ENCODE assay signal across 9 cellular contexts in genomic region chr2:27720004-27720551, GRCh38. TPM values are rescaled to one million over a fixed set of nuclear protein-coding genes. Genes with fewer than 3 reads are reported as not detected.
DNase-seq lines count a peak whose midpoint lies in the region; ATAC-seq and TF ChIP-seq lines count a peak whose summit lies in the region.
"Had no signal": no experiment of that assay in that cellular context is flagged by ENCODE, and none has a peak within 500 bp of the region (broad histone marks: within the 10 kb centered on the region; RNA-seq: fewer than 3 reads in every experiment).

No MANE protein-coding gene starts in this region.

- H3K4me1 ChIP-seq in heart left ventricle = peaks cover 0 to 66% (median 36%) of the 10 kb centered on the region in 12 donors
- H3K4me1 ChIP-seq in right atrium auricular region = peaks cover 0 to 69% of the 10 kb centered on the region in 2 donors

- H3K27ac ChIP-seq in heart left ventricle = peak overlapping the region in 7 of 12 donors; percentile 41 to 84 (median 73)
- H3K27ac ChIP-seq in right atrium auricular region = peak overlapping the region; percentile 75 to 88
- H3K27ac ChIP-seq: right lobe of liver had no signal

- H3K9me3 ChIP-seq in heart left ventricle (no peaks in the 10 kb centered on the region), right atrium auricular region (no peaks in the 10 kb centered on the region)
- H3K9me3 ChIP-seq: right lobe of liver had no signal

- DNase-seq in heart left ventricle (peak in 1 of 5 donors; percentile 77), cardiac septum (ENCODE audit: low spot score) (no peak), right atrium auricular region (ENCODE audit: low spot score) (no peak), NCI-H82 treated with DMSO at 0.1 percent for 48 hours (lab: John Stamatoyannopoulos, UW; ENCODE audit: unreplicated experiment) (no peak), GM20000 (ENCODE audit: low spot score) (no peak)
- peak; percentile 75 for DNase-seq in activated CD8-positive, alpha-beta memory T cell treated with anti-CD3 and anti-CD28 coated beads for 24 hours
- peak; percentile 73 for DNase-seq in stimulated activated CD8-positive, alpha-beta memory T cell treated with anti-CD3 and anti-CD28 coated beads, Interleukin-4, amount 100 ng/mL, for 48 hours
- DNase-seq: right lobe of liver had no signal

- no peak overlapping the region for H3K4me3 ChIP-seq in heart left ventricle
- no peak overlapping the region for H3K4me3 ChIP-seq in right atrium auricular region
- H3K4me3 ChIP-seq: right lobe of liver had no signal

- TF ChIP-seq CTCF in heart left ventricle (IDR thresholded peaks at IDR 0.05) (no peak), right atrium auricular region (IDR thresholded peaks at IDR 0.05) (no peak), GM20000 (IDR thresholded peaks at IDR 0.05; ENCODE audit: extremely low read depth, missing control alignments) (no peak)

- no peaks in the 10 kb centered on the region for H3K36me3 ChIP-seq in heart left ventricle
- H3K36me3 ChIP-seq in right atrium auricular region = no peaks in the 10 kb centered on the region
- H3K36me3 ChIP-seq: right lobe of liver had no signal

- WGBS in heart left ventricle, 4 donors = 28 to 47% (median 39%) methylated on average over 5 to 7 of the region's 7 CpGs

- TF ChIP-seq POLR2A in heart left ventricle (IDR thresholded peaks at IDR 0.05) = no peak

- intact Hi-C loops in heart left ventricle (cut with DNase I) = loop anchor here (5.0 to 10.0 kb wide), 8 partner anchors 52 to 677 kb away; partner anchors contain the start of genes FOSL2 (in 5 of the 10), MRPL33 (in 3 of the 10), BABAM2 (in 1 of the 10) and RBKS (in 1 of the 10)
- intact Hi-C loops in cardiac septum (cut with DNase I) = no loop called here

- H3K27me3 ChIP-seq in heart left ventricle (peaks cover 0 to 4% (median 0%) of the 10 kb centered on the region in 9 donors), right atrium auricular region (no peaks in the 10 kb centered on the region)
- H3K27me3 ChIP-seq: right lobe of liver had no signal

- peak in 2 of 4 donors; percentile 36 to 39 for ATAC-seq in heart left ventricle
- ATAC-seq in HG03025 (IDR thresholded peaks at IDR 0.05; ENCODE audit: low FRiP score, unreplicated experiment) = no peak

RNA-seq across cellular contexts. Expression of gene MRPL33, which starts 51.4 kb away (rescaled TPM):
- 100 to 1,000 TPM; 163 to 503 (median 305) TPM for total RNA-seq in heart left ventricle
- polyA plus RNA-seq in heart left ventricle = 100 to 1,000 TPM; 177 to 901 TPM
- 258 TPM for total RNA-seq in cardiac septum
- total RNA-seq in right atrium auricular region = 100 to 1,000 TPM; 270 to 370 TPM

RNA-seq across cellular contexts. Expression of gene SLC4A1AP, which starts 56.4 kb away (rescaled TPM):
- total RNA-seq in heart left ventricle (10 to 100 TPM; 19.2 to 25.6 (median 22.4) TPM), cardiac septum (23.4 TPM), right atrium auricular region (10 to 100 TPM; 18.0 to 18.2 TPM)
- 10 to 100 TPM; 14.9 to 27.8 TPM for polyA plus RNA-seq in heart left ventricle

RNA-seq across cellular contexts. Expression of gene SUPT7L, which starts 56.7 kb away (rescaled TPM):
- total RNA-seq in heart left ventricle (10 to 100 TPM; 18.6 to 29.5 (median 27.0) TPM), cardiac septum (25.4 TPM), right atrium auricular region (10 to 100 TPM; 16.1 to 25.0 TPM)
- polyA plus RNA-seq in heart left ventricle = 10 to 100 TPM; 21.0 to 22.4 TPM

Comparison
In these comparisons a context has a peak if more than half of its experiments do, and no peak if none do; other contexts are left out.
1. DNase-seq: peak in activated CD8-positive, alpha-beta memory T cell treated with anti-CD3 and anti-CD28 coated beads for 24 hours (single experiment) and stimulated activated CD8-positive, alpha-beta memory T cell treated with anti-CD3 and anti-CD28 coated beads, Interleukin-4, amount 100 ng/mL, for 48 hours (single experiment); none in cardiac septum (single experiment), right atrium auricular region (single experiment), NCI-H82 treated with DMSO at 0.1 percent for 48 hours (single experiment) and GM20000 (single experiment).